In the genomic region with DNA sequence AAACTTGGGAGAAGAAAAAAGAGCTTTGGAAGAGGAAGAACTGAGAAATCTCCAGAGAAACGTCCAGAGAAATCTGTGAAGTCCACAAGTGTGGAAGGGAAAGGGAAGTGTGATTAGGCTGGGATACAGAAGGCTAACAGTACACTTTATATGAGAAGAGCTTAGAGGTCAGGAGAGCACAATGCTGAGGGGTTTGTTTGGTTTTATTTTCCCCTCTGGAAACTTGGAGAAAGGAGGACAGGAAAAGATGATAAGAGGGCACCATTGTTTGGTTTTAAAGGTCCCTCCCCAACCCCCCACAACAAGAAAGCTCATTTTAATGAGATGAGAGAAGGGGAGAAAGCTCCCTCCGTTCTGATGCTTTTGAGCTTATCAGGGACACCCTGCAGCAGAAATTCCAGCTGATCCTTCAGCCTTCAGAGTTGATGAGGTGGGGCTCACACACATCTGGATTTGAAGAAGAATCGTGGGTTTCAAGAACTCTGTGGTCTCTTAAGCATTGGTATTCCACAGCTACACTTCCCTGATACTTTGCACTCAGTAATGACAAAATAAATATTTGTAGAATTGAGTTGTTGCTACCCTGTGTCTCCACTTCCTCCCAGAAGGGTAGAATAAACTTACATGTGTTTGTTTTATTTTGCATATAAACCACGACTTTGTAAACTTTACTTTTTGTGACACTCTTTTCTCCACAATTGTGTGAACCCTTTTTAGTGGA, we compare ENCODE assay signal across 1 cellular context.
A peak's percentile ranks its signal among the peaks of the same experiment; 100 is the strongest.
TF ChIP-seq lines count a peak whose summit lies in the region.

No MANE protein-coding gene starts in this region.

TF ChIP-seq in HepG2, 621 proteins besides CTCF, POLR2A, EP300 and RAD21 (continued from another document and continues in another):
- TF ChIP-seq, protein P1, sequence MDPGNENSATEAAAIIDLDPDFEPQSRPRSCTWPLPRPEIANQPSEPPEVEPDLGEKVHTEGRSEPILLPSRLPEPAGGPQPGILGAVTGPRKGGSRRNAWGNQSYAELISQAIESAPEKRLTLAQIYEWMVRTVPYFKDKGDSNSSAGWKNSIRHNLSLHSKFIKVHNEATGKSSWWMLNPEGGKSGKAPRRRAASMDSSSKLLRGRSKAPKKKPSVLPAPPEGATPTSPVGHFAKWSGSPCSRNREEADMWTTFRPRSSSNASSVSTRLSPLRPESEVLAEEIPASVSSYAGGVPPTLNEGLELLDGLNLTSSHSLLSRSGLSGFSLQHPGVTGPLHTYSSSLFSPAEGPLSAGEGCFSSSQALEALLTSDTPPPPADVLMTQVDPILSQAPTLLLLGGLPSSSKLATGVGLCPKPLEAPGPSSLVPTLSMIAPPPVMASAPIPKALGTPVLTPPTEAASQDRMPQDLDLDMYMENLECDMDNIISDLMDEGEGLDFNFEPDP (CRISPR knock-in tag; conservative IDR thresholded peaks at IDR 0.05), result no peak
- TF ChIP-seq JUNB (CRISPR knock-in tag; IDR thresholded peaks at IDR 0.05; ENCODE audit: borderline replicate concordance) (no peak), PAX8 (CRISPR knock-in tag; IDR thresholded peaks at IDR 0.05; ENCODE audit: borderline replicate concordance) (no peak), E2F5 (CRISPR knock-in tag; conservative IDR thresholded peaks at IDR 0.05) (no peak), CREB1 (IDR thresholded peaks at IDR 0.05) (no peak), CREB1 (CRISPR knock-in tag; IDR thresholded peaks at IDR 0.05) (peak; percentile 38; the same call in 1 of the 2 replicates), KMT2B (CRISPR knock-in tag; IDR thresholded peaks at IDR 0.05) (0 out of 2 replicates have a peak, but pooled peaks have one; percentile 21), ZNF256 (CRISPR knock-in tag; conservative IDR thresholded peaks at IDR 0.05) (no peak), ASH2L (IDR thresholded peaks at IDR 0.05; ENCODE audit: insufficient read length, low read depth, low read length) (peak; percentile 58), ZNF609 (CRISPR knock-in tag; IDR thresholded peaks at IDR 0.05; ENCODE audit: borderline replicate concordance) (peak; percentile 63; the same call in 1 of the 2 replicates), ZNF3 (CRISPR knock-in tag; IDR thresholded peaks at IDR 0.05) (no peak), MYC (CRISPR knock-in tag; IDR thresholded peaks at IDR 0.05; ENCODE audit: borderline replicate concordance) (no peak), U2AF1 (optimal IDR thresholded peaks at IDR 0.05; ENCODE audit: low read depth, low read length) (no peak), MYPOP (CRISPR knock-in tag; IDR thresholded peaks at IDR 0.05) (no peak), HOXA3 (CRISPR knock-in tag; IDR thresholded peaks at IDR 0.05) (no peak), SOX6 (IDR thresholded peaks at IDR 0.05) (no peak), SOX6 (CRISPR knock-in tag; IDR thresholded peaks at IDR 0.05) (peak; percentile 87), E2F2 (CRISPR knock-in tag; IDR thresholded peaks at IDR 0.05; ENCODE audit: borderline replicate concordance) (no peak), ZNF670 (CRISPR knock-in tag; IDR thresholded peaks at IDR 0.05; ENCODE audit: borderline replicate concordance) (0 out of 2 replicates have a peak, but pooled peaks have one; percentile 62), NR2F1 (CRISPR knock-in tag; IDR thresholded peaks at IDR 0.05) (0 out of 4 replicates have a peak, but pooled peaks of 1 of the 2 experiments have one; percentile 32), PHF8 (CRISPR knock-in tag; IDR thresholded peaks at IDR 0.05) (no peak), CCAR2 (optimal IDR thresholded peaks at IDR 0.05; ENCODE audit: low read depth, low read length) (no peak), IKZF1 (IDR thresholded peaks at IDR 0.05) (no peak), ZBTB2 (CRISPR knock-in tag; IDR thresholded peaks at IDR 0.05; ENCODE audit: low read depth) (no peak), GRHL1 (CRISPR knock-in tag; conservative IDR thresholded peaks at IDR 0.05) (no peak), NBN (conservative IDR thresholded peaks at IDR 0.05) (no peak), ZNF235 (CRISPR knock-in tag; IDR thresholded peaks at IDR 0.05; ENCODE audit: borderline replicate concordance) (no peak), FOXO1 (CRISPR knock-in tag; IDR thresholded peaks at IDR 0.05) (no peak), GLI4 (CRISPR knock-in tag; IDR thresholded peaks at IDR 0.05; ENCODE audit: borderline replicate concordance) (no peak), ZC3H13 (CRISPR knock-in tag; IDR thresholded peaks at IDR 0.05) (no peak), TCF7 (IDR thresholded peaks at IDR 0.05; ENCODE audit: low read depth) (0 out of 2 replicates have a peak, but pooled peaks have one; percentile 8), HMG20B (CRISPR knock-in tag; conservative IDR thresholded peaks at IDR 0.05) (no peak), CREM (IDR thresholded peaks at IDR 0.05) (peak; percentile 68; the same call in 1 of the 2 replicates), CREM (CRISPR knock-in tag; IDR thresholded peaks at IDR 0.05) (no peak), ZSCAN30 (CRISPR knock-in tag; IDR thresholded peaks at IDR 0.05) (no peak), ATF6 (CRISPR knock-in tag; conservative IDR thresholded peaks at IDR 0.05) (no peak), TARDBP (CRISPR knock-in tag; IDR thresholded peaks at IDR 0.05) (peak; percentile 4; the same call in 1 of the 2 replicates), EZH2 (conservative IDR thresholded peaks at IDR 0.05; ENCODE audit: low read depth, low read length) (no peak), ZNF607 (CRISPR knock-in tag; IDR thresholded peaks at IDR 0.05; ENCODE audit: borderline replicate concordance) (peak; percentile 45; the same call in 1 of the 2 replicates)
- TF ChIP-seq, protein P2, sequence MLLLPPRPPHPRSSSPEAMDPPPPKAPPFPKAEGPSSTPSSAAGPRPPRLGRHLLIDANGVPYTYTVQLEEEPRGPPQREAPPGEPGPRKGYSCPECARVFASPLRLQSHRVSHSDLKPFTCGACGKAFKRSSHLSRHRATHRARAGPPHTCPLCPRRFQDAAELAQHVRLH (CRISPR knock-in tag; IDR thresholded peaks at IDR 0.05; ENCODE audit: borderline replicate concordance, low read depth), result no peak
- TF ChIP-seq, protein P3, sequence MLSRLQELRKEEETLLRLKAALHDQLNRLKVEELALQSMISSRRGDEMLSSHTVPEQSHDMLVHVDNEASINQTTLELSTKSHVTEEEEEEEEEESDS (CRISPR knock-in tag; IDR thresholded peaks at IDR 0.05; ENCODE audit: borderline replicate concordance), result no peak
- TF ChIP-seq, protein P4, sequence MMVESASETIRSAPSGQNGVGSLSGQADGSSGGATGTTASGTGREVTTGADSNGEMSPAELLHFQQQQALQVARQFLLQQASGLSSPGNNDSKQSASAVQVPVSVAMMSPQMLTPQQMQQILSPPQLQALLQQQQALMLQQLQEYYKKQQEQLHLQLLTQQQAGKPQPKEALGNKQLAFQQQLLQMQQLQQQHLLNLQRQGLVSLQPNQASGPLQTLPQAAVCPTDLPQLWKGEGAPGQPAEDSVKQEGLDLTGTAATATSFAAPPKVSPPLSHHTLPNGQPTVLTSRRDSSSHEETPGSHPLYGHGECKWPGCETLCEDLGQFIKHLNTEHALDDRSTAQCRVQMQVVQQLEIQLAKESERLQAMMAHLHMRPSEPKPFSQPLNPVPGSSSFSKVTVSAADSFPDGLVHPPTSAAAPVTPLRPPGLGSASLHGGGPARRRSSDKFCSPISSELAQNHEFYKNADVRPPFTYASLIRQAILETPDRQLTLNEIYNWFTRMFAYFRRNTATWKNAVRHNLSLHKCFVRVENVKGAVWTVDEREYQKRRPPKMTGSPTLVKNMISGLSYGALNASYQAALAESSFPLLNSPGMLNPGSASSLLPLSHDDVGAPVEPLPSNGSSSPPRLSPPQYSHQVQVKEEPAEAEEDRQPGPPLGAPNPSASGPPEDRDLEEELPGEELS (CRISPR knock-in tag; IDR thresholded peaks at IDR 0.05), result peak; percentile 94
